22 cellular contexts compared by ENCODE assay signal in genomic region chr11:43270468-43270867, GRCh38.
"Had no signal": no experiment of that assay in that cellular context is flagged by ENCODE, and none has a peak within 500 bp of the region (broad histone marks: within the 10 kb centered on the region; RNA-seq: fewer than 3 reads in every experiment).

No MANE protein-coding gene starts in this region.

- ATAC-seq: PC-3, Right ventricle myocardium inferior, SK-N-SH treated with all-trans-retinoic acid at 6 μM for 48 hours had no signal

- H3K4me1 ChIP-seq: Peyer's patch, SJCRH30 had no signal

- H3K9me3 ChIP-seq: MG63, Peyer's patch, SJCRH30 had no signal

- H3K27me3 ChIP-seq: MG63, Peyer's patch, SJCRH30 had no signal

- H3K27ac ChIP-seq: Peyer's patch, SJCRH30 had no signal

- H3K4me3 ChIP-seq: MG63, Peyer's patch, SJCRH30 had no signal

- DNase-seq: Karpas-422; KG1; MG63; NCI-H1092 treated with DMSO at 0.1 percent for 48 hours; NCI-H1436; NCI-H187; NCI-H2029; NCI-H2081 treated with DMSO at 0.1 percent for 48 hours; NCI-H2171; NCI-H226; NCI-H446; NCI-H510A; NCI-H524 treated with DMSO at 0.1 percent for 48 hours; NCI-H69; NCI-H774; NK-92 treated with Interleukin-12 subunit alpha and Interleukin-12 subunit beta, amount 100 ng/mL, for 24 hours; PC-3; Peyer's patch; SHP77 treated with DMSO at 0.1 percent for 48 hours; SJCRH30 had no signal

- H3K36me3 ChIP-seq: MG63, Peyer's patch, SJCRH30 had no signal
